8 cellular contexts compared by ENCODE assay signal in genomic region chr2:177772529-177772928, GRCh38.
DNase-seq lines count a peak whose midpoint lies in the region; ATAC-seq, FAIRE-seq and TF ChIP-seq lines count a peak whose summit lies in the region.

No MANE protein-coding gene starts in this region.

- H3K4me1 ChIP-seq in H1 (replicated peaks in 1 of 4; ENCODE audit: control insufficient read depth in 3 of 4, insufficient read depth in 4 of 4, low read length in 3 of 4), result no peaks in the 10 kb centered on the region
- no peaks in the 10 kb centered on the region for H3K4me1 ChIP-seq in small intestine (ENCODE audit: control insufficient read depth in 2 of 2, insufficient read depth in 1 of 2, low read depth in 1 of 2, low read length in 1 of 2)

- no peaks in the 10 kb centered on the region for H3K36me3 ChIP-seq in H1 (ENCODE audit: control insufficient read depth in 2 of 4, insufficient read depth in 4 of 4, low read length in 3 of 4)
- H3K36me3 ChIP-seq in small intestine (ENCODE audit: control insufficient read depth in 2 of 2, insufficient read depth in 2 of 2, low read length in 2 of 2), result no peaks in the 10 kb centered on the region
- H3K36me3 ChIP-seq in MG63, result no peaks in the 10 kb centered on the region

- no peak overlapping the region for H2BK120ac ChIP-seq in H1 (replicated peaks; ENCODE audit: low read depth, low read length)

- no peak overlapping the region for H3K4ac ChIP-seq in H1 (replicated peaks; ENCODE audit: insufficient read length, low read depth, low read length)

- no peak overlapping the region for H3K27ac ChIP-seq in H1 (ENCODE audit: low read depth, low read length)
- no peak overlapping the region for H3K27ac ChIP-seq in small intestine (ENCODE audit: low read depth in 1 of 2, low read length in 1 of 2)

- no peak overlapping the region for H4K91ac ChIP-seq in H1 (replicated peaks; ENCODE audit: insufficient read length, low read length)

- H2BK5ac ChIP-seq in H1 (ENCODE audit: low read depth, low read length), result no peak overlapping the region

- no peak for TF ChIP-seq POLR2A in H1 (IDR thresholded peaks at IDR 0.05; ENCODE audit: control extremely low read depth in 1 of 2, low read depth in 2 of 2, low read length in 2 of 2)

- no peaks in the 10 kb centered on the region for H3K9me3 Mint-ChIP-seq in natural killer cell
- no peaks in the 10 kb centered on the region for H3K9me3 Mint-ChIP-seq in natural killer cell treated with Interleukin-12 subunit alpha and Interleukin-12 subunit beta and Interleukin-15 and Interleukin-18, amount 100 ng/mL, for 72 hours

- no peaks in the 10 kb centered on the region for H4K20me1 ChIP-seq in H1 (replicated peaks in 1 of 2; ENCODE audit: control insufficient read depth in 1 of 2, insufficient read depth in 2 of 2, low read length in 2 of 2)

- H3K23me2 ChIP-seq in H1 (ENCODE audit: low read depth, low read length), result no peaks in the 10 kb centered on the region

- H3K4me1 Mint-ChIP-seq in natural killer cell, result peaks cover 5 to 7% of the 10 kb centered on the region in 2 donors
- H3K4me1 Mint-ChIP-seq in natural killer cell treated with Interleukin-12 subunit alpha and Interleukin-12 subunit beta and Interleukin-15 and Interleukin-18, amount 100 ng/mL, for 72 hours (ENCODE audit: low read depth in 2 of 2), result peaks cover 0 to 5% of the 10 kb centered on the region in 2 donors

- TF ChIP-seq EP300 in H1 (IDR thresholded peaks at IDR 0.05; ENCODE audit: borderline replicate concordance in 1 of 2, low read depth in 2 of 2, low read length in 2 of 2), result no peak

- peak; percentile 64 for TF ChIP-seq CTCF in natural killer cell (IDR thresholded peaks at IDR 0.05)
- TF ChIP-seq CTCF in H1 (IDR thresholded peaks at IDR 0.05; ENCODE audit: control extremely low read depth in 1 of 3, insufficient read depth in 1 of 3, low read depth in 1 of 3, low read length in 3 of 3), result peak in 2 of 3 experiments; percentile 26 to 31; a peak in 2 of 4 replicates

- no peak overlapping the region for H2BK15ac ChIP-seq in H1 (ENCODE audit: low read length)

- no peak overlapping the region for H3K4me3 ChIP-seq in H1 (ENCODE audit: extremely low read depth in 1 of 4, insufficient read depth in 2 of 4, low read depth in 3 of 4, low read length in 4 of 4)
- no peak overlapping the region for H3K4me3 ChIP-seq in small intestine (ENCODE audit: low read depth in 1 of 2, low read length in 2 of 2)
- H3K4me3 ChIP-seq in MG63, result no peak overlapping the region

- no peak overlapping the region for H2BK20ac ChIP-seq in H1 (ENCODE audit: low read length)

- H3K27me3 ChIP-seq in H1 (replicated peaks in 1 of 4; ENCODE audit: control insufficient read depth in 3 of 4, extremely low read depth in 1 of 4, insufficient read depth in 3 of 4, low read length in 3 of 4) (no peaks in the 10 kb centered on the region), small intestine (ENCODE audit: control insufficient read depth in 2 of 2, insufficient read depth in 2 of 2, low read length in 2 of 2) (no peaks in the 10 kb centered on the region), MG63 (no peaks in the 10 kb centered on the region)

- POLR2A ChIA-PET in H1 (lab: Charles Lee; ENCODE audit: partially characterized antibody), result interaction anchor here (1.1 kb wide), 1 partner anchor 24 kb away, joined by 3 read pairs; no protein-coding TSS in a partner anchor

- no peak overlapping the region for H3K4me3 Mint-ChIP-seq in natural killer cell
- no peak overlapping the region for H3K4me3 Mint-ChIP-seq in natural killer cell treated with Interleukin-12 subunit alpha and Interleukin-12 subunit beta and Interleukin-15 and Interleukin-18, amount 100 ng/mL, for 72 hours

- no peaks in the 10 kb centered on the region for H3K79me2 ChIP-seq in H1 (ENCODE audit: control insufficient read depth in 1 of 2, insufficient read depth in 2 of 2, low read length in 2 of 2)

- no peaks in the 10 kb centered on the region for H3K27me3 Mint-ChIP-seq in natural killer cell (ENCODE audit: low read depth in 2 of 2)
- H3K27me3 Mint-ChIP-seq in natural killer cell treated with Interleukin-12 subunit alpha and Interleukin-12 subunit beta and Interleukin-15 and Interleukin-18, amount 100 ng/mL, for 72 hours, result no peaks in the 10 kb centered on the region

- no peak overlapping the region for H2BK12ac ChIP-seq in H1 (ENCODE audit: low read depth, low read length)

- no peak overlapping the region for H3K14ac ChIP-seq in H1 (ENCODE audit: insufficient read length)

- peak in 2 of 3 donors; percentile 36 to 45 for ATAC-seq in natural killer cell
- ATAC-seq in natural killer cell treated with Interleukin-12 subunit alpha and Interleukin-12 subunit beta and Interleukin-15 and Interleukin-18, amount 100 ng/mL, for 72 hours, result no peak
- no peak for ATAC-seq in left cardiac atrium
- ATAC-seq in GM18873 (IDR thresholded peaks at IDR 0.05; ENCODE audit: low FRiP score, unreplicated experiment), result no peak

- H3K36me3 Mint-ChIP-seq in natural killer cell, result no peaks in the 10 kb centered on the region
- no peaks in the 10 kb centered on the region for H3K36me3 Mint-ChIP-seq in natural killer cell treated with Interleukin-12 subunit alpha and Interleukin-12 subunit beta and Interleukin-15 and Interleukin-18, amount 100 ng/mL, for 72 hours

- no peak overlapping the region for H4K5ac ChIP-seq in H1 (ENCODE audit: insufficient read length, low read depth, low read length)

- H3K9me3 ChIP-seq in H1 (ENCODE audit: insufficient read depth in 2 of 2, low read depth in 1 of 2, low read length in 1 of 2) (no peaks in the 10 kb centered on the region), small intestine (ENCODE audit: control insufficient read depth, low read depth) (no peaks in the 10 kb centered on the region), MG63 (no peaks in the 10 kb centered on the region)

- FAIRE-seq in H1 (lab: Jason Lieb, UNC) (peak; percentile 74), small intestine (lab: Jason Lieb, UNC) (peak; percentile 96)

- no peak overlapping the region for H3K23ac ChIP-seq in H1 (ENCODE audit: insufficient read length)

- H3K18ac ChIP-seq in H1 (ENCODE audit: extremely low read depth, low read length), result no peak overlapping the region

- CTCF ChIA-PET in H1 (lab: Charles Lee; ENCODE audit: partially characterized antibody), result interaction anchor here (0.7 to 2.5 kb wide), 14 partner anchors 8 to 1013 kb away, joined by 3 to 14 read pairs (median 3); no protein-coding TSS in a partner anchor

- H4K8ac ChIP-seq in H1 (ENCODE audit: extremely low read depth, insufficient read depth, low read length), result no peak overlapping the region

- no peak overlapping the region for H3K4me2 ChIP-seq in H1 (ENCODE audit: insufficient read depth in 1 of 2, low read depth in 2 of 2, low read length in 2 of 2)

- H3K56ac ChIP-seq in H1 (replicated peaks; ENCODE audit: insufficient read length, low read depth, low read length), result no peak overlapping the region

- intact Hi-C loops in natural killer cell (cut with micrococcal nuclease) (no loop called here), left cardiac atrium (cut with DNase I) (no loop called here)

- no peaks in the 10 kb centered on the region for H3K79me1 ChIP-seq in H1 (ENCODE audit: low read depth, low read length)

- H3K27ac Mint-ChIP-seq in natural killer cell, result no peak overlapping the region
- peak overlapping the region in 1 of 2 donors; percentile 54 for H3K27ac Mint-ChIP-seq in natural killer cell treated with Interleukin-12 subunit alpha and Interleukin-12 subunit beta and Interleukin-15 and Interleukin-18, amount 100 ng/mL, for 72 hours

- TF ChIP-seq RAD21 in H1 (IDR thresholded peaks at IDR 0.05 in 1 of 2, conservative IDR thresholded peaks at IDR 0.05 in 1 of 2; ENCODE audit: low read depth in 2 of 2, low read length in 2 of 2), result peak in 1 of 2 experiments; percentile 29; a peak in 3 of 4 replicates

- DNase-seq in natural killer cell (no peak), NCI-H345 (lab: John Stamatoyannopoulos, UW) (peak; percentile 30), H1 (ENCODE audit: low read depth in 1 of 2, low spot score in 2 of 2) (no peak), small intestine (peak; percentile 32), MG63 (no peak), left cardiac atrium (no peak)
- DNase-seq in natural killer cell treated with Interleukin-12 subunit alpha and Interleukin-12 subunit beta and Interleukin-15 and Interleukin-18, amount 100 ng/mL, for 72 hours (ENCODE audit: low spot score), result no peak

- H2AK5ac ChIP-seq in H1 (ENCODE audit: low read depth, low read length), result no peak overlapping the region

- H3K9ac ChIP-seq in H1 (replicated peaks in 1 of 4; ENCODE audit: extremely low read depth in 1 of 4, low read depth in 3 of 4, low read length in 3 of 4), result no peak overlapping the region

- H2AFZ ChIP-seq in H1 (ENCODE audit: low read length), result no peak overlapping the region

TF ChIP-seq in H1, 55 proteins besides CTCF, POLR2A, EP300 and RAD21:
- no peak for TF ChIP-seq POU5F1 (IDR thresholded peaks at IDR 0.05; ENCODE audit: low read depth, low read length)
- TF ChIP-seq POLR2AphosphoS5 (IDR thresholded peaks at IDR 0.05; ENCODE audit: low read depth, low read length), result no peak
- TF ChIP-seq CHD1 (IDR thresholded peaks at IDR 0.05; ENCODE audit: low read depth, low read length), result no peak
- no peak for TF ChIP-seq ASH2L (IDR thresholded peaks at IDR 0.05; ENCODE audit: low read length)
- TF ChIP-seq TAF1 (IDR thresholded peaks at IDR 0.05; ENCODE audit: low read depth, low read length), result no peak
- TF ChIP-seq JUN (IDR thresholded peaks at IDR 0.05; ENCODE audit: low read depth, low read length), result no peak
- TF ChIP-seq, protein P1, sequence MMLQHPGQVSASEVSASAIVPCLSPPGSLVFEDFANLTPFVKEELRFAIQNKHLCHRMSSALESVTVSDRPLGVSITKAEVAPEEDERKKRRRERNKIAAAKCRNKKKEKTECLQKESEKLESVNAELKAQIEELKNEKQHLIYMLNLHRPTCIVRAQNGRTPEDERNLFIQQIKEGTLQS (IDR thresholded peaks at IDR 0.05; ENCODE audit: insufficient read depth, low read depth, low read length), result no peak
- TF ChIP-seq SUZ12 (IDR thresholded peaks at IDR 0.05; ENCODE audit: low read length), result no peak

Comparison
In these comparisons a context has a peak if more than half of its experiments do, and no peak if none do; other contexts are left out.
1. ATAC-seq: peak in natural killer cell (2 of 3); none in natural killer cell treated with Interleukin-12 subunit alpha and Interleukin-12 subunit beta and Interleukin-15 and Interleukin-18, amount 100 ng/mL, for 72 hours (0 of 2), left cardiac atrium (0 of 2) and GM18873 (single experiment).
2. DNase-seq: peak in NCI-H345 (single experiment) and small intestine (single experiment); none in natural killer cell (single experiment), natural killer cell treated with Interleukin-12 subunit alpha and Interleukin-12 subunit beta and Interleukin-15 and Interleukin-18, amount 100 ng/mL, for 72 hours (single experiment), H1 (0 of 2), MG63 (single experiment) and left cardiac atrium (single experiment).